In genomic region chr11:105045897-105046296, GRCh38 we compare ENCODE assay signal across 1 cellular context.
TF ChIP-seq lines count a peak whose summit lies in the region.

No MANE protein-coding gene starts in this region.

TF ChIP-seq in GM23338, 12 proteins besides CTCF, POLR2A, EP300 and RAD21 (continued from another document):
- TF ChIP-seq REST (IDR thresholded peaks at IDR 0.05; ENCODE audit: unreplicated experiment) = no peak
- no peak for TF ChIP-seq ETS1 (IDR thresholded peaks at IDR 0.05)
- TF ChIP-seq POLR2AphosphoS5 (IDR thresholded peaks at IDR 0.05; ENCODE audit: low read depth) = no peak
- no peak for TF ChIP-seq NANOG (IDR thresholded peaks at IDR 0.05; ENCODE audit: borderline replicate concordance)
- no peak for TF ChIP-seq EZH2 (IDR thresholded peaks at IDR 0.05; ENCODE audit: low read depth, unreplicated experiment)
- TF ChIP-seq STAT1 (IDR thresholded peaks at IDR 0.05; ENCODE audit: unreplicated experiment) = no peak
- TF ChIP-seq CREB1 (CRISPR knock-in tag; IDR thresholded peaks at IDR 0.05; ENCODE audit: low read depth) = no peak
- no peak for TF ChIP-seq EZH2phosphoT487 (IDR thresholded peaks at IDR 0.05; ENCODE audit: unreplicated experiment)
- TF ChIP-seq ZNF331 (CRISPR knock-in tag; IDR thresholded peaks at IDR 0.05; ENCODE audit: low read depth) = no peak
- no peak for TF ChIP-seq ZNF462 (CRISPR knock-in tag; IDR thresholded peaks at IDR 0.05)
